In the genomic region with DNA sequence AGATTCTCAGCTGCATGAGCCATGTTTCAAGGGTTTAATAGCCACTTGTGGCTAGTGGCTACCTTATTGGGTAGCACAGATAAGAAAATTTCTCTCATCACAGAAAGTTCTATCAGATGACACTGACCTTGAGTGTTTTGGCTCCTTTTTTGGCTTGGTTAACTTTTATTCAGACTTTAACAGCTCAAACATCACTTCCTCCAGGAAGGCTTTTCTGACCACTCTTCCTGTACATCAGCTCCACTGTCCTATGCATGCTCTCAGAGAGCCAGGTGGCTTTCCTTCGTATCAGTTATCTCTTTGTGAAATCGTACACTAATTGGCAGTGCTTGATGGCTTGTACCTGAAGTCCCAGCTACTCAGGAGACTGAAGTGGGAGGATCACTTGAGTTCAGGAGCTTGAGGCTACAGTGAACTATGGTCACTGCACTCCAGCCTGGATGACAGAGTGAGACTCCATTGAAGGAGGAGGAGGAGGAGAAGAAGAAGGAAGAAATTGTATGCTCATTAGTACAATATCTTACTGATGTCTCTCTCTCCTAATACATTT, we compare ENCODE assay signal across 19 cellular contexts. TPM values are rescaled to one million over a fixed set of nuclear protein-coding genes. Genes with fewer than 3 reads are reported as not detected.
"Had no signal": no experiment of that assay in that cellular context is flagged by ENCODE, and none has a peak within 500 bp of the region (broad histone marks: within the 10 kb centered on the region; RNA-seq: fewer than 3 reads in every experiment).

No MANE protein-coding gene starts in this region.

- H3K79me2 ChIP-seq: hepatocyte had no signal

- H3K4me1 ChIP-seq: foreskin keratinocyte had no signal

- H2AFZ ChIP-seq: hepatocyte had no signal

- H3K4me3 ChIP-seq: cardiac muscle cell, hepatocyte, lung, tibial artery had no signal

- H3K36me3 ChIP-seq: cardiac muscle cell, tibial artery had no signal

- H3K4me2 ChIP-seq: hepatocyte had no signal

- ATAC-seq: activated CD8-positive, alpha-beta memory T cell treated with anti-CD3 and anti-CD28 coated beads, Interleukin-2, amount 10 ng/mL, durations not matched to agents 7 days and 5 days; activated T-helper 17 cell treated with anti-CD3 and anti-CD28 coated beads, Interleukin-2, amount 50 U/mL, for 72 hours; foreskin keratinocyte; left lobe of liver had no signal

- H3K27ac ChIP-seq: cardiac muscle cell, foreskin keratinocyte, hepatocyte, tibial artery had no signal

- DNase-seq: activated B cell treated with CpG ODN at 0.5 μM for 24 hours; activated CD4-positive, alpha-beta memory T cell treated with anti-CD3 and anti-CD28 coated beads for 36 hours; activated CD4-positive, alpha-beta T cell treated with anti-CD3 and anti-CD28 coated beads for 4 hours; activated CD8-positive, alpha-beta memory T cell treated with anti-CD3 and anti-CD28 coated beads, Interleukin-2, amount 10 ng/mL, durations not matched to agents 7 days and 5 days; activated naive CD4-positive, alpha-beta T cell; activated naive CD8-positive, alpha-beta T cell treated with anti-CD3 and anti-CD28 coated beads for 36 hours; amniotic stem cell; foreskin keratinocyte; islet precursor cell; stimulated activated CD4-positive, alpha-beta T cell treated with anti-CD3 and anti-CD28 coated beads, Interleukin-12 subunit alpha, Interleukin-12 subunit beta, amount 100 ng/mL, for 4 hours; stimulated activated CD4-positive, alpha-beta T cell treated with anti-CD3 and anti-CD28 coated beads, Interleukin-1b, Interleukin-23, amount 100 ng/mL, for 48 hours; stimulated activated naive CD4-positive, alpha-beta T cell treated with Interleukin-2 at 50 U/mL for 16 hours; T-helper 2 cell; tibial artery had no signal

- H3K9me3 ChIP-seq: tibial artery had no signal

RNA-seq across cellular contexts. Expression of gene MAFB, which starts 10.7 kb away (rescaled TPM):
- total RNA-seq: activated CD4-positive, alpha-beta memory T cell treated with anti-CD3 and anti-CD28 coated beads for 36 hours; activated naive CD8-positive, alpha-beta T cell treated with anti-CD3 and anti-CD28 coated beads for 36 hours; activated T-helper 17 cell treated with anti-CD3 and anti-CD28 coated beads, Interleukin-2, amount 50 U/mL, for 72 hours had no signal
